10 cellular contexts compared by ENCODE assay signal in genomic region chr1:8814870-8815269, GRCh38. TPM values are rescaled to one million over a fixed set of nuclear protein-coding genes. Genes with fewer than 3 reads are reported as not detected.
DNase-seq lines count a peak whose midpoint lies in the region; FAIRE-seq and TF ChIP-seq lines count a peak whose summit lies in the region.
"Had no signal": no experiment of that assay in that cellular context is flagged by ENCODE, and none has a peak within 500 bp of the region (broad histone marks: within the 10 kb centered on the region; RNA-seq: fewer than 3 reads in every experiment).

No MANE protein-coding gene starts in this region.

- TF ChIP-seq CTCF in DOHH2 (IDR thresholded peaks at IDR 0.05; ENCODE audit: low read depth, low read length, poor library complexity, severe bottlenecking) (peak; percentile 48), H1 (IDR thresholded peaks at IDR 0.05; ENCODE audit: control extremely low read depth in 1 of 3, insufficient read depth in 1 of 3, low read depth in 1 of 3, low read length in 3 of 3) (peak in 2 of 3 experiments; percentile 38 to 54; a peak in 3 of 4 replicates), osteocyte (IDR thresholded peaks at IDR 0.05) (no peak)

- H3K9ac ChIP-seq in H1 (replicated peaks in 1 of 4; ENCODE audit: extremely low read depth in 1 of 4, low read depth in 3 of 4, low read length in 3 of 4): no peak overlapping the region

- H3K4me3 Mint-ChIP-seq in osteocyte (ENCODE audit: unreplicated experiment): peak overlapping the region; percentile 33

- no peak overlapping the region for H3K23ac ChIP-seq in H1 (ENCODE audit: insufficient read length)

- peak; percentile 32 to 47; a peak in 3 of 4 replicates for TF ChIP-seq RAD21 in H1 (IDR thresholded peaks at IDR 0.05 in 1 of 2, conservative IDR thresholded peaks at IDR 0.05 in 1 of 2; ENCODE audit: low read depth in 2 of 2, low read length in 2 of 2)

- H3K9me2 ChIP-seq in DOHH2 (replicated peaks; ENCODE audit: control insufficient read depth, low read length): no peaks in the 10 kb centered on the region

- H3K27ac Mint-ChIP-seq in osteocyte (ENCODE audit: unreplicated experiment): no peak overlapping the region

- H2AFZ ChIP-seq in H1 (ENCODE audit: low read length): no peak overlapping the region

- H3K27me3 ChIP-seq in DOHH2 (ENCODE audit: control insufficient read depth, low read length) (no peaks in the 10 kb centered on the region), H1 (replicated peaks in 1 of 4; ENCODE audit: control insufficient read depth in 3 of 4, extremely low read depth in 1 of 4, insufficient read depth in 3 of 4, low read length in 3 of 4) (no peaks in the 10 kb centered on the region)

- peak; percentile 63 for DNase-seq in NAMALWA (ENCODE audit: low spot score)
- no peak for DNase-seq in H1 (ENCODE audit: low read depth in 1 of 2, low spot score in 2 of 2)
- no peak for DNase-seq in osteocyte (ENCODE audit: extremely low spot score, unreplicated experiment)
- no peak for DNase-seq in T-helper 9 cell
- DNase-seq in posterior vena cava (ENCODE audit: low spot score): no peak
- DNase-seq in activated CD4-positive, CD25-positive, alpha-beta regulatory T cell treated with anti-CD3 and anti-CD28 coated beads, Interleukin-2, amount 50 U/mL, for 72 hours: no peak
- no peak for DNase-seq in activated T-cell treated with anti-CD3 and anti-CD28 coated beads for 4 hours
- DNase-seq: SIG-M5 had no signal

- H4K8ac ChIP-seq in H1 (ENCODE audit: extremely low read depth, insufficient read depth, low read length): no peak overlapping the region

- H4K20me1 ChIP-seq in DOHH2 (ENCODE audit: control insufficient read depth, insufficient read depth, low read depth, low read length) (peaks cover 19% of the 10 kb centered on the region; the same call in 1 of the 2 replicates), H1 (replicated peaks in 1 of 2; ENCODE audit: control insufficient read depth in 1 of 2, insufficient read depth in 2 of 2, low read length in 2 of 2) (peaks cover 6 to 9% of the 10 kb centered on the region in 2 experiments)

- CTCF ChIA-PET in H1 (lab: Charles Lee; ENCODE audit: partially characterized antibody): interaction anchor here (0.6 to 3.5 kb wide), 9 partner anchors 9 to 130 kb away, joined by 3 to 27 read pairs (median 3); no protein-coding TSS in a partner anchor

- intact Hi-C loops in posterior vena cava (cut with DNase I): no loop called here

- H3K4me2 ChIP-seq in DOHH2 (ENCODE audit: low read length) (peak overlapping the region; percentile 88), H1 (ENCODE audit: insufficient read depth in 1 of 2, low read depth in 2 of 2, low read length in 2 of 2) (peak overlapping the region; percentile 79 to 92)

- no peaks in the 10 kb centered on the region for H3K9me3 Mint-ChIP-seq in osteocyte (ENCODE audit: unreplicated experiment)

- H2BK120ac ChIP-seq in H1 (replicated peaks; ENCODE audit: low read depth, low read length): no peak overlapping the region

- H3K27ac ChIP-seq in DOHH2 (ENCODE audit: low read depth, low read length) (no peak overlapping the region), H1 (ENCODE audit: low read depth, low read length) (no peak overlapping the region)

- no peak overlapping the region for H4K5ac ChIP-seq in H1 (ENCODE audit: insufficient read length, low read depth, low read length)

- peaks cover 5% of the 10 kb centered on the region for H3K23me2 ChIP-seq in H1 (ENCODE audit: low read depth, low read length)

- H2BK15ac ChIP-seq in H1 (ENCODE audit: low read length): no peak overlapping the region

- H3K18ac ChIP-seq in H1 (ENCODE audit: extremely low read depth, low read length): no peak overlapping the region

- no peak overlapping the region for H2AK5ac ChIP-seq in H1 (ENCODE audit: low read depth, low read length)

- no peak; a peak in 1 of 3 replicates for TF ChIP-seq EP300 in H1 (IDR thresholded peaks at IDR 0.05; ENCODE audit: borderline replicate concordance in 1 of 2, low read depth in 2 of 2, low read length in 2 of 2)

- peaks cover 9% of the 10 kb centered on the region; the same call in 1 of the 2 replicates for H3K79me1 ChIP-seq in H1 (ENCODE audit: low read depth, low read length)

- no peak overlapping the region for H2BK20ac ChIP-seq in H1 (ENCODE audit: low read length)

- WGBS in H1 (ENCODE audit: extremely low coverage in 1 of 2, insufficient coverage in 1 of 2, insufficient read length in 1 of 2, insufficient replicate concordance in 2 of 2, low coverage in 1 of 2, low lambda C conversion rate in 2 of 2, missing lambda C conversion rate in 1 of 2), 2 experiments: 56% methylated on average over 5 of the region's 5 CpGs; no CpG with 5 or more reads in 1 of the 2 experiments

- FAIRE-seq in H1 (lab: Jason Lieb, UNC): peak; percentile 39
- FAIRE-seq: frontal cortex had no signal

- H3K4me1 ChIP-seq in DOHH2 (ENCODE audit: control insufficient read depth, low read length): peaks cover 42% of the 10 kb centered on the region
- peaks cover 3 to 7% (median 4%) of the 10 kb centered on the region in 4 experiments; a peak in 5 of 7 replicates for H3K4me1 ChIP-seq in H1 (replicated peaks in 1 of 4; ENCODE audit: control insufficient read depth in 3 of 4, insufficient read depth in 4 of 4, low read length in 3 of 4)

- H3K9me3 ChIP-seq in DOHH2 (ENCODE audit: control insufficient read depth, insufficient read depth, low read length): no peaks in the 10 kb centered on the region
- no peaks in the 10 kb centered on the region for H3K9me3 ChIP-seq in H1 (ENCODE audit: insufficient read depth in 2 of 2, low read depth in 1 of 2, low read length in 1 of 2)

- no peak overlapping the region for H3K4ac ChIP-seq in H1 (replicated peaks; ENCODE audit: insufficient read length, low read depth, low read length)

- TF ChIP-seq POLR2A in H1 (IDR thresholded peaks at IDR 0.05; ENCODE audit: control extremely low read depth in 1 of 2, low read depth in 2 of 2, low read length in 2 of 2): no peak

- H3K36me3 Mint-ChIP-seq in osteocyte (ENCODE audit: unreplicated experiment): no peaks in the 10 kb centered on the region

- H3K4me1 Mint-ChIP-seq in osteocyte (ENCODE audit: unreplicated experiment): peaks cover 44% of the 10 kb centered on the region

- H3K4me3 ChIP-seq in DOHH2 (ENCODE audit: low read length) (peak overlapping the region; percentile 46), H1 (ENCODE audit: extremely low read depth in 1 of 4, insufficient read depth in 2 of 4, low read depth in 3 of 4, low read length in 4 of 4) (peak overlapping the region in 2 of 4 experiments; percentile 94 to 95; a peak in 4 of 8 replicates)

- H3K56ac ChIP-seq in H1 (replicated peaks; ENCODE audit: insufficient read length, low read depth, low read length): no peak overlapping the region

- no peak overlapping the region for H2BK12ac ChIP-seq in H1 (ENCODE audit: low read depth, low read length)

- no peak overlapping the region for H4K91ac ChIP-seq in H1 (replicated peaks; ENCODE audit: insufficient read length, low read length)

- H3K79me2 ChIP-seq in DOHH2 (ENCODE audit: control insufficient read depth, low read length): peaks cover 76% of the 10 kb centered on the region
- peaks cover 18 to 71% of the 10 kb centered on the region in 2 experiments for H3K79me2 ChIP-seq in H1 (ENCODE audit: control insufficient read depth in 1 of 2, insufficient read depth in 2 of 2, low read length in 2 of 2)

- no peak overlapping the region for H3K14ac ChIP-seq in H1 (ENCODE audit: insufficient read length)

- POLR2A ChIA-PET in H1 (lab: Charles Lee; ENCODE audit: partially characterized antibody): interaction anchor here (0.7 to 1.8 kb wide), 3 partner anchors 34 to 113 kb away, joined by 3 to 8 read pairs (median 3); no protein-coding TSS in a partner anchor

- H3K36me3 ChIP-seq in DOHH2 (ENCODE audit: control insufficient read depth, low read length) (peaks cover 6% of the 10 kb centered on the region), H1 (ENCODE audit: control insufficient read depth in 2 of 4, insufficient read depth in 4 of 4, low read length in 3 of 4) (no peaks in the 10 kb centered on the region)

- no peak overlapping the region for H2BK5ac ChIP-seq in H1 (ENCODE audit: low read depth, low read length)

- peaks cover 5% of the 10 kb centered on the region for H3F3A ChIP-seq in DOHH2 (ENCODE audit: control insufficient read depth, insufficient read depth)

- no peaks in the 10 kb centered on the region for H3K27me3 Mint-ChIP-seq in osteocyte (ENCODE audit: unreplicated experiment)

TF ChIP-seq in H1, 55 proteins besides CTCF, POLR2A, EP300 and RAD21 (continues in another document):
- TF ChIP-seq CREB1 (IDR thresholded peaks at IDR 0.05) (no peak), HDAC2 (IDR thresholded peaks at IDR 0.05; ENCODE audit: borderline replicate concordance in 1 of 2, low read depth in 2 of 2, low read length in 2 of 2) (peak in 1 of 2 experiments; percentile 71; a peak in 1 of 4 replicates), FOSL1 (IDR thresholded peaks at IDR 0.05; ENCODE audit: insufficient read depth, low read depth, low read length) (no peak), ATF2 (IDR thresholded peaks at IDR 0.05; ENCODE audit: low read length) (no peak), CHD2 (IDR thresholded peaks at IDR 0.05; ENCODE audit: low read length) (peak; percentile 40; the same call in 1 of the 2 replicates), YY1 (IDR thresholded peaks at IDR 0.05; ENCODE audit: low read depth, low read length) (peak; percentile 72; the same call in 1 of the 2 replicates), JUND (IDR thresholded peaks at IDR 0.05; ENCODE audit: low read length) (no peak)

RNA-seq across cellular contexts. Expression of gene RERE, which starts 2.6 kb away (rescaled TPM):
- total RNA-seq in H1 (2021; fragmentation: NEBNext Ultra II Directional; extraction: Animal tissue kit (Norgen Biotek cat#: 25700)): 126 and 142 TPM in 2 replicates
- 15.3 and 17.5 TPM in 2 replicates for polyA plus RNA-seq in H1 (2011; rRNA removed)
- 10.6 TPM for polyA plus RNA-seq in H1 (2011; cell fraction: cytosol; rRNA removed)
- 92.6 TPM for polyA plus RNA-seq in H1 (2011; cell fraction: nucleus; rRNA removed)
- 63.0 to 85.2 TPM (median 68.9 TPM) in 4 replicates for polyA plus RNA-seq in H1 (2012, experiment 1 of 2)
- 48.9 TPM for polyA plus RNA-seq in H1 (2012, experiment 2 of 2)
- polyA plus RNA-seq in H1 (2013, experiment 1 of 2): 54.3 TPM
- polyA plus RNA-seq in H1 (2013, experiment 2 of 2): 52.9 TPM
- polyA minus RNA-seq in H1 (2011; rRNA and poly(A)+ RNA removed): 140 and 169 TPM in 2 replicates
- 66.2 TPM for polyA minus RNA-seq in H1 (2011; cell fraction: cytosol; rRNA and poly(A)+ RNA removed)
- polyA minus RNA-seq in H1 (2011; cell fraction: nucleus; rRNA and poly(A)+ RNA removed): 188 TPM
- total RNA-seq in osteocyte: 76.8 and 79.7 TPM in 2 replicates
- 100 to 1,000 TPM in 1 of 2 donors, 10 to 100 TPM in 1; 94.9 to 116 TPM for total RNA-seq in posterior vena cava
